In genomic region chr14:99505089-99505488, GRCh38 we compare ENCODE assay signal across 18 cellular contexts.
"Had no signal": no experiment of that assay in that cellular context is flagged by ENCODE, and none has a peak within 500 bp of the region (broad histone marks: within the 10 kb centered on the region; RNA-seq: fewer than 3 reads in every experiment).

No MANE protein-coding gene starts in this region.

- H3K27ac ChIP-seq: coronary artery, foreskin keratinocyte, lower lobe of right lung, upper lobe of left lung, VCaP had no signal

- DNase-seq: activated CD4-positive, CD25-positive, alpha-beta regulatory T cell treated with anti-CD3 and anti-CD28 coated beads, Interleukin-2, amount 50 U/mL, for 72 hours; activated gamma-delta T cell treated with Interleukin-2 at 50 U/mL for 16 hours; amniotic stem cell; foreskin keratinocyte; kidney; lower lobe of right lung; naive thymus-derived CD8-positive, alpha-beta T cell; retina; stimulated activated CD4-positive, alpha-beta T cell treated with anti-CD3 and anti-CD28 coated beads, Interleukin-4, amount 100 ng/mL, for 24 hours; stimulated activated naive CD8-positive, alpha-beta T cell treated with anti-CD3 and anti-CD28 coated beads, Interleukin-15, Interleukin-2, amounts not matched to agents 100 U/mL and 50 U/mL, for 24 hours; upper lobe of left lung had no signal

- ATAC-seq: foreskin keratinocyte; lower lobe of right lung; naive thymus-derived CD8-positive, alpha-beta T cell; SK-N-SH treated with all-trans-retinoic acid at 6 μM for 48 hours; stimulated activated naive CD8-positive, alpha-beta T cell treated with anti-CD3 and anti-CD28 coated beads, Interleukin-15, Interleukin-2, amounts not matched to agents 100 U/mL and 50 U/mL, for 24 hours had no signal

- H3K4me1 ChIP-seq: foreskin keratinocyte, lower lobe of right lung had no signal

- H3K27ac Mint-ChIP-seq: activated naive CD8-positive, alpha-beta T cell; mesothelial cell of epicardium; progenitor cell of endocrine pancreas; T-helper 2 cell treated with Interferon-gamma antibody and Interleukin-4, amounts not matched to agents 5 μg/mL and 100 μg/mL, for 36 hours had no signal

- H3K9me3 Mint-ChIP-seq: mesothelial cell of epicardium; naive thymus-derived CD8-positive, alpha-beta T cell; T-helper 2 cell treated with Interferon-gamma antibody and Interleukin-4, amounts not matched to agents 5 μg/mL and 100 μg/mL, for 36 hours had no signal

- H3K27me3 Mint-ChIP-seq: activated naive CD8-positive, alpha-beta T cell; naive thymus-derived CD8-positive, alpha-beta T cell; progenitor cell of endocrine pancreas had no signal

- H3K4me3 ChIP-seq: coronary artery, lower lobe of right lung, upper lobe of left lung had no signal

- H3K27me3 ChIP-seq: foreskin keratinocyte, upper lobe of left lung had no signal

- H3K9me3 ChIP-seq: lower lobe of right lung, upper lobe of left lung had no signal

- H3K4me1 Mint-ChIP-seq: mesothelial cell of epicardium had no signal

- H3K4me3 Mint-ChIP-seq: activated naive CD8-positive, alpha-beta T cell; mesothelial cell of epicardium; T-helper 2 cell treated with Interferon-gamma antibody and Interleukin-4, amounts not matched to agents 5 μg/mL and 100 μg/mL, for 36 hours had no signal
